ENCODE assay signal across 9 cellular contexts in the genomic region with DNA sequence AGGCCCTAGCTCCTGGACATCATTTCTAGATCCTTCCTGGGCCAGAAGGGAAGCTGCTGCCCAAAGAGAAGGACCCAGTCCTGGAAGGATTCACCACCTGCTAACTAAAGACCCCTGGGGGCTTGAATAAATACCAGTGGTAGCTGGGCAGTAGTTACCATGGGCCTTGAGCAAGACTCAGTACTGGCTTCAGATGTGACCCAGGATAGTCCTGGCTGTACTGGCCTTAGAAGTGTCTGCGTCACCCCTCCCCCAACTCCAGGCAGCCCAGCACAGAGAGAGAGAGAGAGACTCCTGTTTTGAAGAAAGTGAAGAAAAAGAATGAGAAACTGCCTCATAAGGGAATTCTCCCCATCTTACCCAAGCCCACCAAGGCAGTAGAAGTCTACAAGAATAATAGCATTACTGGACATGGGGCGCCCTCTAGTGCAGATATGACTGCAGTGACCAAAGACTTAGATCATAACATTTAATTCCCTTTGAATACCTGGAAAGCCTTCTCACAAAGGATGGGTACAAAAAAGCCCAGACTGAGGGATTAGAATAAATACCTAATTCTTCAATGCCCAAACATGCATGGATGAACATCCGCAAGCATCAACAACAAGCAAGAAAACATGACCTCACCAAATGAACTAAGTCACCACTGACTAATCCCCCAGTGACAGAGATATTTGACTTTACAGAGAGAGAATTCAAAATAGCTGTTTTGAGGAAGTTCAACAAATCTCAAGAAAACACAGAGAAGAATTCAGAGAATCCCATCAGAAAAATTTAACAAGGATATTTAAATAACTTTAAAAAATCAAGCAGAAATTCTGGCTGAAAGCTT.
DNase-seq lines count a peak whose midpoint lies in the region; ATAC-seq, FAIRE-seq and TF ChIP-seq lines count a peak whose summit lies in the region.
"Had no signal": no experiment of that assay in that cellular context is flagged by ENCODE, and none has a peak within 500 bp of the region (broad histone marks: within the 10 kb centered on the region; RNA-seq: fewer than 3 reads in every experiment).

No MANE protein-coding gene starts in this region.

- no peak overlapping the region for H2AFZ ChIP-seq in osteoblast (ENCODE audit: low read length)

- H3K4me3 Mint-ChIP-seq in activated CD4-positive, alpha-beta T cell treated with anti-CD3 and anti-CD28 coated beads for 36 hours = no peak overlapping the region

- no peak overlapping the region for H3K4me3 ChIP-seq in osteoblast (ENCODE audit: insufficient read depth, low read length)
- H3K4me3 ChIP-seq: SJSA1 had no signal

- H3K4me2 ChIP-seq in osteoblast (ENCODE audit: insufficient read depth, low read length) = no peak overlapping the region

- H3K4me1 ChIP-seq in osteoblast (ENCODE audit: insufficient read depth, low read length) = no peaks in the 10 kb centered on the region
- H3K4me1 ChIP-seq: SJSA1 had no signal

- H3K27me3 Mint-ChIP-seq in activated CD4-positive, alpha-beta T cell treated with anti-CD3 and anti-CD28 coated beads for 36 hours = peaks cover 2% of the 10 kb centered on the region

- CTCF ChIA-PET in activated CD4-positive, alpha-beta T cell treated with anti-CD3 and anti-CD28 coated beads for 36 hours (lab: Charles Lee) = interaction anchor here (0.5 to 1.8 kb wide), 13 partner anchors 8 to 803 kb away, joined by 3 to 10 read pairs (median 3); no protein-coding TSS in a partner anchor

- H3K79me2 ChIP-seq in osteoblast (ENCODE audit: insufficient read depth, low read length) = no peaks in the 10 kb centered on the region

- no peak overlapping the region for H3K27ac ChIP-seq in osteoblast (ENCODE audit: low read depth, low read length)
- H3K27ac ChIP-seq: SJSA1 had no signal

- no peaks in the 10 kb centered on the region for H3K9me3 ChIP-seq in osteoblast (ENCODE audit: low read depth, low read length)
- H3K9me3 ChIP-seq: SJSA1 had no signal

- peak; percentile 88 for FAIRE-seq in D721Med (lab: Jason Lieb, UNC)

- no peaks in the 10 kb centered on the region for H3K36me3 ChIP-seq in osteoblast (ENCODE audit: insufficient read depth, low read length)
- H3K36me3 ChIP-seq: SJSA1 had no signal

- peaks cover 3% of the 10 kb centered on the region for H3K4me1 Mint-ChIP-seq in activated CD4-positive, alpha-beta T cell treated with anti-CD3 and anti-CD28 coated beads for 36 hours

- H3K36me3 Mint-ChIP-seq in activated CD4-positive, alpha-beta T cell treated with anti-CD3 and anti-CD28 coated beads for 36 hours (ENCODE audit: low read depth) = no peaks in the 10 kb centered on the region

- no peak for DNase-seq in D721Med (ENCODE audit: insufficient read length, low spot score)
- peak; percentile 64 for DNase-seq in H4 (ENCODE audit: low spot score)
- peak; percentile 36 for DNase-seq in NCI-H2196 (lab: John Stamatoyannopoulos, UW; ENCODE audit: unreplicated experiment)
- peak; percentile 72 for DNase-seq in activated CD4-positive, alpha-beta T cell treated with anti-CD3 and anti-CD28 coated beads for 36 hours
- DNase-seq in osteoblast (ENCODE audit: insufficient read length, low spot score, missing footprints) = no peak
- no peak for DNase-seq in cerebellum (ENCODE audit: low spot score)

- H3K27ac Mint-ChIP-seq in activated CD4-positive, alpha-beta T cell treated with anti-CD3 and anti-CD28 coated beads for 36 hours = no peak overlapping the region

- intact Hi-C loops in activated CD4-positive, alpha-beta T cell treated with anti-CD3 and anti-CD28 coated beads for 36 hours (cut with DNase I, micrococcal nuclease) = loop anchor here (1.0 to 10.0 kb wide), 7 partner anchors 290 to 797 kb away; no protein-coding TSS in a partner anchor

- no peaks in the 10 kb centered on the region for H3K27me3 ChIP-seq in osteoblast (ENCODE audit: insufficient read depth, low read length)
- H3K27me3 ChIP-seq: SJSA1 had no signal

- POLR2A ChIA-PET in activated CD4-positive, alpha-beta T cell treated with anti-CD3 and anti-CD28 coated beads for 36 hours (lab: Charles Lee) = interaction anchor here (0.6 kb wide), 1 partner anchor 46 kb away, joined by 3 read pairs; no protein-coding TSS in a partner anchor

- no peaks in the 10 kb centered on the region for H3K9me3 Mint-ChIP-seq in activated CD4-positive, alpha-beta T cell treated with anti-CD3 and anti-CD28 coated beads for 36 hours (ENCODE audit: low read depth)

- TF ChIP-seq CTCF in D721Med (IDR thresholded peaks at IDR 0.05; ENCODE audit: insufficient read depth, missing control alignments) (peak; percentile 73), osteoblast (IDR thresholded peaks at IDR 0.05; ENCODE audit: extremely low read depth, low read depth, low read length) (peak; percentile 72)

- ATAC-seq in activated CD4-positive, alpha-beta T cell treated with anti-CD3 and anti-CD28 coated beads for 36 hours = peak; percentile 57
- ATAC-seq in esophagus mucosa = peak; percentile 53
- no peak for ATAC-seq in GM21367 (IDR thresholded peaks at IDR 0.05; ENCODE audit: unreplicated experiment)

- H4K20me1 ChIP-seq in osteoblast (ENCODE audit: insufficient read depth, low read length) = no peaks in the 10 kb centered on the region

Comparison
In these comparisons a context has a peak if more than half of its experiments do, and no peak if none do; other contexts are left out.
1. DNase-seq: peak in H4 (single experiment), NCI-H2196 (single experiment) and activated CD4-positive, alpha-beta T cell treated with anti-CD3 and anti-CD28 coated beads for 36 hours (single experiment); none in D721Med (single experiment), osteoblast (single experiment) and cerebellum (single experiment).